14 cellular contexts compared by ENCODE assay signal in genomic region chr12:106063826-106064575, GRCh38.
"Had no signal": no experiment of that assay in that cellular context is flagged by ENCODE, and none has a peak within 500 bp of the region (broad histone marks: within the 10 kb centered on the region; RNA-seq: fewer than 3 reads in every experiment).

No MANE protein-coding gene starts in this region.

- H3K4me3 ChIP-seq: gastrocnemius medialis, sigmoid colon, spleen, thoracic aorta had no signal

- H3K36me3 ChIP-seq: spleen had no signal

- H3K9me3 ChIP-seq: gastrocnemius medialis, sigmoid colon, thoracic aorta had no signal

- H3K27me3 ChIP-seq: gastrocnemius medialis, sigmoid colon, spleen had no signal

- DNase-seq: activated CD4-positive, alpha-beta T cell treated with anti-CD3 and anti-CD28 coated beads for 36 hours; activated CD4-positive, alpha-beta T cell treated with anti-CD3 and anti-CD28 coated beads, Interleukin-2, amount 50 U/mL, for 48 hours; gastrocnemius medialis; immature natural killer cell; naive thymus-derived CD4-positive, alpha-beta T cell; sigmoid colon; spleen; stimulated activated CD4-positive, alpha-beta T cell treated with anti-CD3 and anti-CD28 coated beads, Interleukin-4, amount 100 ng/mL, for 4 hours had no signal

- H3K36me3 Mint-ChIP-seq: activated naive CD8-positive, alpha-beta T cell; immature natural killer cell; memory B cell; naive thymus-derived CD4-positive, alpha-beta T cell; stimulated activated memory B cell treated with anti-CD40 and anti-IgM and Interleukin-4, amounts not matched to agents 10 μg/mL and 1 μg/mL and 100 μg/mL, for 72 hours had no signal

- H3K4me1 ChIP-seq: sigmoid colon had no signal

- H3K27ac ChIP-seq: spleen, thoracic aorta had no signal

- H3K27me3 Mint-ChIP-seq: stimulated activated memory B cell treated with anti-CD40 and anti-IgM and Interleukin-4, amounts not matched to agents 10 μg/mL and 1 μg/mL and 100 μg/mL, for 72 hours had no signal

- H3K27ac Mint-ChIP-seq: activated CD4-positive, alpha-beta T cell treated with anti-CD3 and anti-CD28 coated beads for 36 hours; activated naive CD8-positive, alpha-beta T cell; activated T-helper 1 cell treated with anti-CD3 and anti-CD28 coated beads, Interleukin-12 subunit alpha, Interleukin-12 subunit beta, Interleukin-2, Interleukin-4 antibody, amounts not matched to agents 30 ng/mL and 10 ng/mL and 1 ng/mL, durations not matched to agents 14 hours and 24 hours and 36 hours; immature natural killer cell; memory B cell; naive thymus-derived CD4-positive, alpha-beta T cell; stimulated activated memory B cell treated with anti-CD40 and anti-IgM and Interleukin-4, amounts not matched to agents 10 μg/mL and 1 μg/mL and 100 μg/mL, for 72 hours; T-helper 2 cell treated with Interferon-gamma antibody and Interleukin-4, amounts not matched to agents 5 μg/mL and 100 μg/mL, for 36 hours had no signal

- H3K4me3 Mint-ChIP-seq: activated CD4-positive, alpha-beta T cell treated with anti-CD3 and anti-CD28 coated beads for 36 hours; activated naive CD8-positive, alpha-beta T cell; activated T-helper 1 cell treated with anti-CD3 and anti-CD28 coated beads, Interleukin-12 subunit alpha, Interleukin-12 subunit beta, Interleukin-2, Interleukin-4 antibody, amounts not matched to agents 30 ng/mL and 10 ng/mL and 1 ng/mL, durations not matched to agents 14 hours and 24 hours and 36 hours; immature natural killer cell; memory B cell; naive thymus-derived CD4-positive, alpha-beta T cell; stimulated activated memory B cell treated with anti-CD40 and anti-IgM and Interleukin-4, amounts not matched to agents 10 μg/mL and 1 μg/mL and 100 μg/mL, for 72 hours; T-helper 2 cell treated with Interferon-gamma antibody and Interleukin-4, amounts not matched to agents 5 μg/mL and 100 μg/mL, for 36 hours had no signal

- H3K4me1 Mint-ChIP-seq: activated CD4-positive, alpha-beta T cell treated with anti-CD3 and anti-CD28 coated beads for 36 hours; immature natural killer cell; memory B cell; naive thymus-derived CD4-positive, alpha-beta T cell; stimulated activated memory B cell treated with anti-CD40 and anti-IgM and Interleukin-4, amounts not matched to agents 10 μg/mL and 1 μg/mL and 100 μg/mL, for 72 hours had no signal

- ATAC-seq: activated CD4-positive, alpha-beta T cell treated with anti-CD3 and anti-CD28 coated beads for 36 hours; gastrocnemius medialis; naive thymus-derived CD4-positive, alpha-beta T cell; stimulated activated memory B cell treated with anti-CD40 and anti-IgM and Interleukin-4, amounts not matched to agents 10 μg/mL and 1 μg/mL and 100 μg/mL, for 72 hours had no signal

- H3K9me3 Mint-ChIP-seq: activated T-helper 1 cell treated with anti-CD3 and anti-CD28 coated beads, Interleukin-12 subunit alpha, Interleukin-12 subunit beta, Interleukin-2, Interleukin-4 antibody, amounts not matched to agents 30 ng/mL and 10 ng/mL and 1 ng/mL, durations not matched to agents 14 hours and 24 hours and 36 hours; immature natural killer cell; memory B cell; stimulated activated memory B cell treated with anti-CD40 and anti-IgM and Interleukin-4, amounts not matched to agents 10 μg/mL and 1 μg/mL and 100 μg/mL, for 72 hours; T-helper 2 cell treated with Interferon-gamma antibody and Interleukin-4, amounts not matched to agents 5 μg/mL and 100 μg/mL, for 36 hours had no signal
